8 cellular contexts compared by ENCODE assay signal in the genomic region with DNA sequence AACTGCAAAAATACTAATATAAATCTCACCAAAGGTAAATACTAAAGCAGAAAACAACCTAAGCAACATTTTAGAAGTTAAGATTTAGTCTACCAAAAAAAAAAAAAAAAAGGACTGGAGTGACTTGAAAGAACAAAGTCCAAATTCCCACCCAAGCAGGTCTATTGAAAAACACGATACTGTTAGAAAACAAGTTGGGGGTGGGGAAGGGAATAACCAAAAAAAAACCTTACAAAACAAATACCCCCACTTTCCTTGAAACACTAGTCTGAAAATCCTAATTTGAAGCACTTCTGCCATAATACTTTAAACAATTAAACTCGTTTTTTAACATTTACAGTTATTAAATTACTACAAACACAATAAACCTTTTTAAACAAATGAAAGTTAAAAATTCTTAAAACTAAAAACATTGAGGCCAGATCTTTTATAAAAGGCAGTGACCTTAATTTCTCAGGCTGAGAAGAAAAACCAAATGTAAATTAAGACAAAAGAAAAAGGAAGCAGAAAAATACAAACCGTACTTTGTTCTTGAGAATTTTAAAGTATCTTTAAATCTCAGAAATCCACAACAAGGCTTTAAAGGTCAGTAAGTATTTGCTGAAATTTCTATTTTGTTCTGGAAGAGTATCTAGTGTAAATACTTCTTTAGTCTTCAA.
DNase-seq lines count a peak whose midpoint lies in the region; ATAC-seq, FAIRE-seq and TF ChIP-seq lines count a peak whose summit lies in the region.

No MANE protein-coding gene starts in this region.

- peak overlapping the region; percentile 51 for H3K4me3 ChIP-seq in CD8-positive, alpha-beta T cell (ENCODE audit: low read depth, low read length)
- peak overlapping the region; percentile 66 for H3K4me3 ChIP-seq in Jurkat, Clone E6-1 (ENCODE audit: low read length)
- H3K4me3 ChIP-seq in adrenal gland, result peak overlapping the region; percentile 22 to 74 (median 56)

- H3K27me3 Mint-ChIP-seq in CD8-positive, alpha-beta T cell (ENCODE audit: low read depth), result no peaks in the 10 kb centered on the region
- H3K27me3 Mint-ChIP-seq in stimulated activated naive CD8-positive, alpha-beta T cell treated with anti-CD3 and anti-CD28 coated beads, Interleukin-15, amount 100 ng/mL, for 72 hours, result no peaks in the 10 kb centered on the region

- DNase-seq in CD8-positive, alpha-beta T cell, result no peak
- peak; percentile 24 for DNase-seq in Jurkat, Clone E6-1 (ENCODE audit: low read depth, low spot score)
- no peak for DNase-seq in adrenal gland
- DNase-seq in stimulated activated naive CD8-positive, alpha-beta T cell treated with anti-CD3 and anti-CD28 coated beads, Interleukin-15, amount 100 ng/mL, for 72 hours, result no peak
- DNase-seq in UCSD-AML1 (lab: John Stamatoyannopoulos, UW; ENCODE audit: unreplicated experiment), result no peak
- DNase-seq in iPS-NIHi7 (ENCODE audit: extremely low spot score), result no peak

- peak overlapping the region; percentile 81 for H3K27ac ChIP-seq in CD8-positive, alpha-beta T cell (ENCODE audit: low read depth, low read length)
- peak overlapping the region; percentile 88 to 95 (median 91) for H3K27ac ChIP-seq in adrenal gland

- TF ChIP-seq CTCF in CD8-positive, alpha-beta T cell (IDR thresholded peaks at IDR 0.05), result no peak
- no peak for TF ChIP-seq CTCF in adrenal gland (IDR thresholded peaks at IDR 0.05)

- FAIRE-seq in islet of Langerhans (lab: Jason Lieb, UNC), result peak; percentile 98

- H3K36me3 ChIP-seq in CD8-positive, alpha-beta T cell (ENCODE audit: insufficient read depth, low read length), result no peaks in the 10 kb centered on the region
- H3K36me3 ChIP-seq in adrenal gland (replicated peaks in 1 of 2), result no peaks in the 10 kb centered on the region

- no peak for TF ChIP-seq POLR2A in adrenal gland (IDR thresholded peaks at IDR 0.05)

- H3K27ac Mint-ChIP-seq in CD8-positive, alpha-beta T cell, result peak overlapping the region; percentile 99
- H3K27ac Mint-ChIP-seq in stimulated activated naive CD8-positive, alpha-beta T cell treated with anti-CD3 and anti-CD28 coated beads, Interleukin-15, amount 100 ng/mL, for 72 hours, result peak overlapping the region; percentile 97 to 99

- H3K4me1 Mint-ChIP-seq in CD8-positive, alpha-beta T cell (ENCODE audit: low read depth), result peaks cover 15% of the 10 kb centered on the region
- H3K4me1 Mint-ChIP-seq in stimulated activated naive CD8-positive, alpha-beta T cell treated with anti-CD3 and anti-CD28 coated beads, Interleukin-15, amount 100 ng/mL, for 72 hours, result peaks cover 19% of the 10 kb centered on the region

- no peak for ATAC-seq in CD8-positive, alpha-beta T cell
- no peak for ATAC-seq in stimulated activated naive CD8-positive, alpha-beta T cell treated with anti-CD3 and anti-CD28 coated beads, Interleukin-15, amount 100 ng/mL, for 72 hours
- ATAC-seq in GM19351 (IDR thresholded peaks at IDR 0.05; ENCODE audit: unreplicated experiment), result no peak

- CTCF ChIA-PET in CD8-positive, alpha-beta T cell (lab: Charles Lee), result interaction anchor here (0.7 to 2.6 kb wide), 11 partner anchors 8 to 452 kb away, joined by 3 to 16 read pairs (median 4); a partner anchor contains a TSS

- peak overlapping the region; percentile 97 for H3K4me3 Mint-ChIP-seq in CD8-positive, alpha-beta T cell
- H3K4me3 Mint-ChIP-seq in stimulated activated naive CD8-positive, alpha-beta T cell treated with anti-CD3 and anti-CD28 coated beads, Interleukin-15, amount 100 ng/mL, for 72 hours, result peak overlapping the region; percentile 90 to 92

- intact Hi-C loops in CD8-positive, alpha-beta T cell (cut with DNase I, micrococcal nuclease), result loop anchor here (1.0 to 10.0 kb wide), 8 partner anchors 135 to 453 kb away; a partner anchor contains a TSS
- intact Hi-C loops in adrenal gland (cut with DNase I), result loop anchor here in 1 of 2 donors (10.0 kb wide), 1 partner anchor 53 kb away; no protein-coding TSS in a partner anchor

- H3K9me3 ChIP-seq in CD8-positive, alpha-beta T cell (ENCODE audit: low read length), result no peaks in the 10 kb centered on the region
- H3K9me3 ChIP-seq in adrenal gland (replicated peaks in 1 of 3), result no peaks in the 10 kb centered on the region

- POLR2A ChIA-PET in CD8-positive, alpha-beta T cell (lab: Charles Lee), result interaction anchor here (0.7 to 2.4 kb wide), 11 partner anchors 11 to 502 kb away, joined by 3 to 10 read pairs (median 6); a partner anchor contains a TSS

- H3K9me3 Mint-ChIP-seq in CD8-positive, alpha-beta T cell, result no peaks in the 10 kb centered on the region
- no peaks in the 10 kb centered on the region for H3K9me3 Mint-ChIP-seq in stimulated activated naive CD8-positive, alpha-beta T cell treated with anti-CD3 and anti-CD28 coated beads, Interleukin-15, amount 100 ng/mL, for 72 hours

- peaks cover 27% of the 10 kb centered on the region for H3K36me3 Mint-ChIP-seq in CD8-positive, alpha-beta T cell

- no peaks in the 10 kb centered on the region for H3K27me3 ChIP-seq in CD8-positive, alpha-beta T cell (ENCODE audit: insufficient read depth, low read length)
- H3K27me3 ChIP-seq in adrenal gland, result no peaks in the 10 kb centered on the region

- 0 to 1% (median 0%) methylated on average over 3 of the region's 3 CpGs for WGBS in adrenal gland, 4 donors

- peaks cover 21% of the 10 kb centered on the region for H3K4me1 ChIP-seq in CD8-positive, alpha-beta T cell (ENCODE audit: insufficient read depth, low read length)
- H3K4me1 ChIP-seq in adrenal gland (replicated peaks in 1 of 2), result peaks cover 11 to 33% of the 10 kb centered on the region in 2 donors
